15 cellular contexts compared by ENCODE assay signal in genomic region chr18:49071776-49072175, GRCh38.
"Had no signal": no experiment of that assay in that cellular context is flagged by ENCODE, and none has a peak within 500 bp of the region (broad histone marks: within the 10 kb centered on the region; RNA-seq: fewer than 3 reads in every experiment).

No MANE protein-coding gene starts in this region.

- H3K36me3 ChIP-seq: adrenal gland, pancreas, tibial nerve had no signal

- H3K27me3 ChIP-seq: adrenal gland, pancreas, tibial nerve had no signal

- H3K9me3 ChIP-seq: adrenal gland, lower lobe of right lung, pancreas, tibial nerve had no signal

- H3K4me3 ChIP-seq: adrenal gland, lower lobe of right lung, pancreas had no signal

- H3K4me1 ChIP-seq: adrenal gland had no signal

- H3K36me3 Mint-ChIP-seq: stimulated activated effector memory CD8-positive, alpha-beta T cell treated with anti-CD3 and anti-CD28 coated beads, Interleukin-12 subunit alpha, Interleukin-12 subunit beta, amount 100 ng/mL, for 72 hours; WTC11 had no signal

- H3K27ac Mint-ChIP-seq: stimulated activated effector memory CD8-positive, alpha-beta T cell treated with anti-CD3 and anti-CD28 coated beads, Interleukin-12 subunit alpha, Interleukin-12 subunit beta, amount 100 ng/mL, for 72 hours; WTC11 had no signal

- H3K4me1 Mint-ChIP-seq: WTC11 had no signal

- H3K9me3 Mint-ChIP-seq: neural crest cell; stimulated activated effector memory CD8-positive, alpha-beta T cell treated with anti-CD3 and anti-CD28 coated beads, Interleukin-12 subunit alpha, Interleukin-12 subunit beta, amount 100 ng/mL, for 72 hours; WTC11 had no signal

- H3K27ac ChIP-seq: adrenal gland, lower lobe of right lung had no signal

- H3K4me3 Mint-ChIP-seq: neural crest cell; stimulated activated effector memory CD8-positive, alpha-beta T cell treated with anti-CD3 and anti-CD28 coated beads, Interleukin-12 subunit alpha, Interleukin-12 subunit beta, amount 100 ng/mL, for 72 hours; WTC11 had no signal

- DNase-seq: activated CD4-positive, alpha-beta T cell treated with anti-CD3 and anti-CD28 coated beads for 48 hours; activated effector memory CD4-positive, alpha-beta T cell treated with Interleukin-2 at 50 U/mL for 16 hours; activated naive CD4-positive, alpha-beta T cell treated with anti-CD3 and anti-CD28 coated beads, Interleukin-2, amount 50 U/mL, for 16 hours; adrenal gland; foreskin fibroblast; hypothalamus; kidney glomerular epithelial cell; lower lobe of right lung; midbrain; pancreas had no signal

- ATAC-seq: esophagus mucosa, WTC11 had no signal
